Comparison of ENCODE assay signal across 26 cellular contexts in the genomic region with DNA sequence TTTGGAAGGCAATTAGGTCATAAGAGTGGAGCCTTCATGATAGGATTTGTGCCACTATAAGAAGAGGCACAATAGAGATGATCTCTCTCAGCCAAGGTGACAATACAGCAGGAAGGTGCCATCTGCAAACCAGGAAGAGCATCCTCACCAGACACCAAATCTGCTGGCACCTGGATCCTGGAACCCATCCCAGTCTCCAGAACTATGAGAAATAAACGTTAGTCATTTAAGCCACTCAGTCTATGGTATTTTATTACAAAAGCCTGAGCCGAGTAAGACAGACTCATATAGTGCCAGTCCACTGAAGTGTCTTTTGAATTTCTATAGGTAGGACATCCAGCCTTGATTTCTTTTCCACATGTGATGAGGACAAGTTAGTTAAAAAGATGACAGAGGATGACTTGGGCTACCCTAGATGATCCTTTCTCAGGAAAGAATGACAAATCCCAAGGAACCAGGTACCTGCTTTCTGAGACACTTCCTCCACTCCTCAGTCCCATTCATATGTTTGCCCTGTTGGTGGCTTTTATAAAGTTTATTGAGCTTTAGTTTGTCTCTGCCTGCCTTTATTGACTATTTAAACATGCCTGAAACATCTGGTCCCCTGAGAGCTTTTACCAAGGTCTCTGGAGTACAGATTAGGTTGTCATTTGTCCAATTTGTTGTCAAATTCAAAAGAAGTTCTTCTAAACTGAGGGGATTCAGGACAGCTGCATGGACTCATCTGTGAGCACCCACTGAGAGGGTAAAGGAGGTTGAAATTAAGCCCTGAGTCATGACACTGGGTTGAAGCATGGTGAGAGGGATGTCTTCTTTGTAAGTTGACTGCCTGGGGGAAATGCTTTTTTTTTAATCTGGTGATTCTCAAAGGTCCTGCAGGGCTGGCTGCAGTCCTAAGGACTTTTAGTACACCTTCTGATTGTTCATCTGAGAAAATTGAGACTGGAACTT.
A peak's percentile ranks its signal among the peaks of the same experiment; 100 is the strongest.
DNase-seq lines count a peak whose midpoint lies in the region; ATAC-seq, FAIRE-seq and TF ChIP-seq lines count a peak whose summit lies in the region.
"Had no signal": no experiment of that assay in that cellular context is flagged by ENCODE, and none has a peak within 500 bp of the region (broad histone marks: within the 10 kb centered on the region; RNA-seq: fewer than 3 reads in every experiment).

No MANE protein-coding gene starts in this region.

- H3K9me3 ChIP-seq in mammary epithelial cell (replicated peaks; ENCODE audit: insufficient read depth, low read length): no peaks in the 10 kb centered on the region
- H3K9me3 ChIP-seq in aorta (ENCODE audit: control insufficient read depth, low read length): no peaks in the 10 kb centered on the region
- H3K9me3 ChIP-seq: A549, pancreas, right atrium auricular region, spleen, testis had no signal

- no peak overlapping the region for H3K9ac ChIP-seq in mammary epithelial cell (ENCODE audit: insufficient read depth, low read length)

- 45% methylated on average over 2 of the region's 2 CpGs for WGBS in mammary epithelial cell (ENCODE audit: low coverage, missing lambda C conversion rate)
- 41% methylated on average over 2 of the region's 2 CpGs for WGBS in aorta, 2 donors

- no peak overlapping the region for H3K4me3 Mint-ChIP-seq in MCF 10A (ENCODE audit: unreplicated experiment)
- H3K4me3 Mint-ChIP-seq: B cell; brain; CD4-positive, alpha-beta memory T cell; neural crest cell; stimulated activated naive CD8-positive, alpha-beta T cell treated with anti-CD3 and anti-CD28 coated beads, Interleukin-15, Interleukin-2, amounts not matched to agents 100 ng/mL and 50 ng/mL, for 24 hours had no signal

- intact Hi-C loops in MCF 10A (cut with micrococcal nuclease) (no loop called here), mammary epithelial cell (cut with micrococcal nuclease) (no loop called here), aorta (cut with DNase I) (loop anchor here in 1 of 2 donors (5.0 kb wide), 1 partner anchor 47 kb away; no protein-coding TSS in a partner anchor)

- no TSS peak for BruUV-seq in MCF 10A (replicated peaks; lab: Mats Ljungman, UMichigan)
- no TSS peak for BruUV-seq in mammary epithelial cell (replicated peaks; lab: Mats Ljungman, UMichigan)

- dilution Hi-C loops in mammary epithelial cell (cut with HindIII; ENCODE audit: low sequenced_read_pairs): no loop called here

- no peaks in the 10 kb centered on the region for H3K79me2 ChIP-seq in mammary epithelial cell (ENCODE audit: insufficient read depth, low read length)

- in situ Hi-C loops in mammary epithelial cell (cut with MboI; ENCODE audit: low sequenced_read_pairs in 2 of 2): no loop called here

- TF ChIP-seq CTCF in MCF 10A (IDR thresholded peaks at IDR 0.05; ENCODE audit: unreplicated experiment) (no peak), mammary epithelial cell (conservative IDR thresholded peaks at IDR 0.05 in 1 of 2, IDR thresholded peaks at IDR 0.05 in 1 of 2; ENCODE audit: extremely low read depth in 1 of 2, insufficient read depth in 1 of 2, low read depth in 1 of 2, low read length in 2 of 2) (no peak)

- H3K27ac Mint-ChIP-seq in MCF 10A (ENCODE audit: low read depth, unreplicated experiment): no peak overlapping the region
- H3K27ac Mint-ChIP-seq: activated T-helper 2 cell treated with anti-CD3 and anti-CD28 coated beads, Interferon-gamma antibody, Interleukin-2, Interleukin-4, amounts not matched to agents 10 μg/mL and 5 μg/mL and 100 μg/mL, durations not matched to agents 14 hours and 24 hours and 36 hours; B cell; brain; CD4-positive, alpha-beta memory T cell; stimulated activated naive CD8-positive, alpha-beta T cell treated with anti-CD3 and anti-CD28 coated beads, Interleukin-15, Interleukin-2, amounts not matched to agents 100 ng/mL and 50 ng/mL, for 24 hours had no signal

- FAIRE-seq in GM12892 (lab: Jason Lieb, UNC): no peak
- FAIRE-seq: GM12891, pancreas, urothelium cell line had no signal

- DNase-seq in MCF 10A (ENCODE audit: unreplicated experiment) (peak; percentile 1), mammary epithelial cell (no peak), NCI-H146 treated with DMSO at 0.1 percent for 48 hours (lab: John Stamatoyannopoulos, UW; ENCODE audit: unreplicated experiment) (peak; percentile 65), cerebellar cortex (ENCODE audit: low spot score) (peak; percentile 48), GM12892 (ENCODE audit: insufficient read length) (no peak), erythroblast (lab: John Stamatoyannopoulos, UW) (no peak), D341Med (ENCODE audit: low spot score) (no peak), aorta (no peak)
- DNase-seq: activated naive CD4-positive, alpha-beta T cell treated with anti-CD3 and anti-CD28 coated beads, Interleukin-2, amount 50 U/mL, for 16 hours; CD4-positive, alpha-beta memory T cell; hippocampal formation; KBM-7; NCI-H1436; pancreas; spleen; stimulated activated CD4-positive, alpha-beta T cell treated with anti-CD3 and anti-CD28 coated beads, Interleukin-2, amount 100 ng/mL, for 24 hours; testis had no signal

- H3K36me3 Mint-ChIP-seq in MCF 10A (ENCODE audit: insufficient read depth, unreplicated experiment): no peaks in the 10 kb centered on the region
- H3K36me3 Mint-ChIP-seq: brain; CD4-positive, alpha-beta memory T cell had no signal

- no peaks in the 10 kb centered on the region for H3K4me1 Mint-ChIP-seq in MCF 10A (ENCODE audit: insufficient read depth, unreplicated experiment)
- H3K4me1 Mint-ChIP-seq: B cell; brain; CD4-positive, alpha-beta memory T cell had no signal

- H3K36me3 ChIP-seq in mammary epithelial cell (ENCODE audit: insufficient read depth, low read length): no peaks in the 10 kb centered on the region
- H3K36me3 ChIP-seq in aorta (ENCODE audit: control insufficient read depth in 1 of 2, insufficient read depth in 2 of 2, low read length in 1 of 2): no peaks in the 10 kb centered on the region
- H3K36me3 ChIP-seq: pancreas, right atrium auricular region, spleen had no signal

- H2AFZ ChIP-seq in mammary epithelial cell (ENCODE audit: low read depth, low read length): no peak overlapping the region

- H3K27me3 Mint-ChIP-seq in MCF 10A (ENCODE audit: insufficient read depth, unreplicated experiment): no peaks in the 10 kb centered on the region
- H3K27me3 Mint-ChIP-seq: B cell; brain; CD4-positive, alpha-beta memory T cell; stimulated activated naive CD8-positive, alpha-beta T cell treated with anti-CD3 and anti-CD28 coated beads, Interleukin-15, Interleukin-2, amounts not matched to agents 100 ng/mL and 50 ng/mL, for 24 hours had no signal

- H3K4me3 ChIP-seq in mammary epithelial cell (replicated peaks in 1 of 3; ENCODE audit: insufficient read depth in 1 of 3, low read depth in 2 of 3, low read length in 3 of 3) (no peak overlapping the region), aorta (ENCODE audit: low read length in 2 of 2) (no peak overlapping the region)
- H3K4me3 ChIP-seq: A549, pancreas, right atrium auricular region, spleen, testis had no signal

- H3K27me3 ChIP-seq in mammary epithelial cell (ENCODE audit: insufficient read depth, low read length): no peaks in the 10 kb centered on the region
- H3K27me3 ChIP-seq in aorta (ENCODE audit: control insufficient read depth in 1 of 2, insufficient read depth in 2 of 2, low read length in 1 of 2): no peaks in the 10 kb centered on the region
- H3K27me3 ChIP-seq: pancreas, right atrium auricular region, spleen, testis had no signal

- H3K27ac ChIP-seq in mammary epithelial cell (ENCODE audit: insufficient read depth, low read depth, low read length) (no peak overlapping the region), aorta (ENCODE audit: low read depth in 1 of 2, low read length in 2 of 2) (no peak overlapping the region)
- H3K27ac ChIP-seq: A549, pancreas, spleen, testis had no signal

- H3K9me3 Mint-ChIP-seq in MCF 10A (ENCODE audit: unreplicated experiment): peaks cover 6% of the 10 kb centered on the region
- H3K9me3 Mint-ChIP-seq: activated T-helper 2 cell treated with anti-CD3 and anti-CD28 coated beads, Interferon-gamma antibody, Interleukin-2, Interleukin-4, amounts not matched to agents 10 μg/mL and 5 μg/mL and 100 μg/mL, durations not matched to agents 14 hours and 24 hours and 36 hours had no signal

- POLR2A ChIA-PET in MCF 10A (lab: Yijun Ruan, JAX): no interaction called here

- H3K4me1 ChIP-seq in mammary epithelial cell (ENCODE audit: insufficient read depth, low read length): no peaks in the 10 kb centered on the region
- peaks cover 2 to 6% of the 10 kb centered on the region in 2 donors for H3K4me1 ChIP-seq in aorta (ENCODE audit: control insufficient read depth in 1 of 2, insufficient read depth in 2 of 2, low read length in 2 of 2)
- H3K4me1 ChIP-seq: pancreas, spleen, testis had no signal

- no peaks in the 10 kb centered on the region for H4K20me1 ChIP-seq in mammary epithelial cell (ENCODE audit: insufficient read depth, low read length)

- TF ChIP-seq POLR2A in GM12892 (IDR thresholded peaks at IDR 0.05; ENCODE audit: low read depth, low read length): no peak
- TF ChIP-seq POLR2A in erythroblast (IDR thresholded peaks at IDR 0.05; ENCODE audit: low read length): no peak

- H3K4me2 ChIP-seq in mammary epithelial cell (ENCODE audit: insufficient read depth, low read depth, low read length): no peak overlapping the region
- H3K4me2 ChIP-seq: A549 had no signal

- CTCF ChIA-PET in MCF 10A (lab: Yijun Ruan, JAX): interaction anchor here (0.6 kb wide), 1 partner anchor 669 kb away, joined by 3 read pairs; no protein-coding TSS in a partner anchor
- CTCF ChIA-PET in mammary epithelial cell (lab: Charles Lee; ENCODE audit: low non-redundant PET): no interaction called here

- ATAC-seq in aorta (ENCODE audit: low FRiP score): no peak
- ATAC-seq: A549, pancreas had no signal

Comparison
In these comparisons a context has a peak if more than half of its experiments do, and no peak if none do; other contexts are left out.
1. DNase-seq: peak in MCF 10A (single experiment), NCI-H146 treated with DMSO at 0.1 percent for 48 hours (single experiment) and cerebellar cortex (single experiment); none in mammary epithelial cell (single experiment), GM12892 (single experiment), erythroblast (0 of 2), D341Med (single experiment) and aorta (0 of 2).